8 cellular contexts compared by ENCODE assay signal in genomic region chr16:19601083-19601976, GRCh38. TPM values are rescaled to one million over a fixed set of nuclear protein-coding genes. Genes with fewer than 3 reads are reported as not detected.
A peak's percentile ranks its signal among the peaks of the same experiment; 100 is the strongest.
DNase-seq lines count a peak whose midpoint lies in the region; ATAC-seq, FAIRE-seq and TF ChIP-seq lines count a peak whose summit lies in the region.

No MANE protein-coding gene starts in this region.

- intact Hi-C loops in activated CD4-positive, alpha-beta memory T cell treated with anti-CD3 and anti-CD28 coated beads for 36 hours (cut with micrococcal nuclease) = loop anchor here (1.0 kb wide), 1 partner anchor 285 kb away; no protein-coding TSS in a partner anchor

- POLR2A ChIA-PET in activated CD4-positive, alpha-beta memory T cell treated with anti-CD3 and anti-CD28 coated beads for 36 hours (lab: Charles Lee) = no interaction called here

- H3K27me3 Mint-ChIP-seq in activated CD4-positive, alpha-beta memory T cell treated with anti-CD3 and anti-CD28 coated beads for 36 hours = no peaks in the 10 kb centered on the region

- H3K27ac Mint-ChIP-seq in activated CD4-positive, alpha-beta memory T cell treated with anti-CD3 and anti-CD28 coated beads for 36 hours = no peak overlapping the region

- H3K27ac ChIP-seq in 22Rv1 = no peak overlapping the region

- peak; percentile 10 for DNase-seq in DMS53 treated with DMSO at 0.1 percent for 48 hours (lab: John Stamatoyannopoulos, UW; ENCODE audit: unreplicated experiment)
- DNase-seq in NCI-H2029 (lab: John Stamatoyannopoulos, UW) = peak; percentile 13
- DNase-seq in activated CD4-positive, alpha-beta memory T cell treated with anti-CD3 and anti-CD28 coated beads for 36 hours = peak; percentile 25
- peak; percentile 26 to 48 for DNase-seq in frontal cortex (ENCODE audit: low spot score in 2 of 2)
- peak; percentile 52 for DNase-seq in retina
- no peak for DNase-seq in NCI-H187 treated with DMSO at 0.1 percent for 48 hours (lab: John Stamatoyannopoulos, UW)

- ATAC-seq in HG03159 (IDR thresholded peaks at IDR 0.05; ENCODE audit: unreplicated experiment) = no peak

- H3K4me1 Mint-ChIP-seq in activated CD4-positive, alpha-beta memory T cell treated with anti-CD3 and anti-CD28 coated beads for 36 hours (ENCODE audit: low read depth) = peaks cover 1% of the 10 kb centered on the region

- no peak overlapping the region for H3K4me3 Mint-ChIP-seq in activated CD4-positive, alpha-beta memory T cell treated with anti-CD3 and anti-CD28 coated beads for 36 hours

- peak; percentile 81 for FAIRE-seq in frontal cortex (lab: Jason Lieb, UNC)

- peaks cover 31% of the 10 kb centered on the region for H3K36me3 Mint-ChIP-seq in activated CD4-positive, alpha-beta memory T cell treated with anti-CD3 and anti-CD28 coated beads for 36 hours

- no peaks in the 10 kb centered on the region for H3K9me3 Mint-ChIP-seq in activated CD4-positive, alpha-beta memory T cell treated with anti-CD3 and anti-CD28 coated beads for 36 hours

- peak; percentile 77 for TF ChIP-seq CTCF in 22Rv1 (IDR thresholded peaks at IDR 0.05)

- CTCF ChIA-PET in activated CD4-positive, alpha-beta memory T cell treated with anti-CD3 and anti-CD28 coated beads for 36 hours (lab: Charles Lee) = interaction anchor here (0.6 to 3.6 kb wide), 22 partner anchors 9 to 306 kb away, joined by 3 to 28 read pairs (median 4); partner anchors contain the start of genes GPRC5B and VPS35L

RNA-seq across cellular contexts. Expression of gene VPS35L, which starts 45.8 kb away (rescaled TPM):
- 10 to 100 TPM; 33.9 to 38.0 TPM for total RNA-seq in activated CD4-positive, alpha-beta memory T cell treated with anti-CD3 and anti-CD28 coated beads for 36 hours
- total RNA-seq in frontal cortex = 55.8 TPM
